8 cellular contexts compared by ENCODE assay signal in the genomic region with DNA sequence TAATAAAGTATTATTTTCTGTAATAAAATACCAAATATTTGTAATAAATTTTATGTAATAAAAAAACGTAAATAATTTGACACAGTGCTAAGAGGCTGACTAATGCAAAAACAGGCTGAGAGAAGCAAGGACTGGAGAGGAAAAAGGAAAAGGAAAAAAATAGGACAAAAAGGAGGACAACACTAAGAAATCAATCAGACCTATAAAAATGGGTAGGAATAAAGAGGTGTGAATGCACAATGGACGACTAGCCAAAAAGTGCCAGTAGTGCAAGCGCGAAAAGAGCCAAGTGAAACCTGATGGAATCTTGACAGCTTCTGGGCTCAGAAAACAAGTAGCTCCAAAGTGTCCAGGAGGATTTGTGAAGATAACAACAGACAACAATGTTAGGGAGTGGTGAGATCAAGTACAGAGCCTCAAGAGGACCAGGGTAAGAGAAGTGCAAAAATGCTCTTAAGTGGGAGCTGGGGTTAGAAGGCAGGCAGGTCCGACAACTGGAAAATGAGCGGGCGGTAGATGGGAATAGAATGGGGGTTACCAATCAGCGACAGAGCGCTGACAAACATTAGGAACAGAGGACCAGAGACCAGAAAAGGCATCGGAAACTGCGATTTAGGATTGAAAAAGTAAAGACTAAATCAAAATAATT. TPM values are rescaled to one million over a fixed set of nuclear protein-coding genes. Genes with fewer than 3 reads are reported as not detected.
DNase-seq lines count a peak whose midpoint lies in the region; ATAC-seq, FAIRE-seq and TF ChIP-seq lines count a peak whose summit lies in the region.

No MANE protein-coding gene starts in this region.

- DNase-seq in NCI-H345 (lab: John Stamatoyannopoulos, UW) (peak; percentile 38), NCI-H345 treated with DMSO at 0.1 percent for 48 hours (lab: John Stamatoyannopoulos, UW; ENCODE audit: unreplicated experiment) (no peak), left cardiac atrium (no peak), sigmoid colon (no peak), NCI-H1436 treated with DMSO at 0.1 percent for 48 hours (lab: John Stamatoyannopoulos, UW) (no peak), H54 (ENCODE audit: insufficient read length, low spot score) (no peak)

- peaks cover 45% of the 10 kb centered on the region for H3K79me2 ChIP-seq in SU-DHL-6 (ENCODE audit: insufficient read depth, low read length)

- no peak for TF ChIP-seq CTCF in SU-DHL-6 (IDR thresholded peaks at IDR 0.05; ENCODE audit: insufficient read depth, low read length, poor library complexity, severe bottlenecking)
- TF ChIP-seq CTCF in sigmoid colon (IDR thresholded peaks at IDR 0.05) = no peak

- 5 to 11% methylated on average over 11 of the region's 11 CpGs for WGBS in sigmoid colon, 2 donors

- no peaks in the 10 kb centered on the region for H3K9me2 ChIP-seq in SU-DHL-6 (replicated peaks; ENCODE audit: insufficient read depth, low read length)

- ATAC-seq in HG03108 (IDR thresholded peaks at IDR 0.05; ENCODE audit: unreplicated experiment) = peak; percentile 7
- peak; percentile 12 to 67 for ATAC-seq in left cardiac atrium

- H3K4me3 ChIP-seq in SU-DHL-6 (ENCODE audit: insufficient read depth, low read length, poor library complexity, severe bottlenecking) (peak overlapping the region; percentile 96), sigmoid colon (peak overlapping the region; percentile 91 to 97 (median 96))

- H3K9me3 ChIP-seq in SU-DHL-6 (ENCODE audit: insufficient read depth, low read length) (no peaks in the 10 kb centered on the region), sigmoid colon (no peaks in the 10 kb centered on the region)

- H3K4me2 ChIP-seq in SU-DHL-6 (ENCODE audit: low read depth, low read length, poor library complexity, severe bottlenecking) = peak overlapping the region; percentile 67

- H3F3A ChIP-seq in SU-DHL-6 (ENCODE audit: insufficient read depth) = peaks cover 5% of the 10 kb centered on the region; the same call in 1 of the 2 replicates

- peak overlapping the region; percentile 90 for H3K9ac ChIP-seq in SU-DHL-6 (ENCODE audit: low read length)

- H3K27me3 ChIP-seq in SU-DHL-6 (ENCODE audit: low read length) (no peaks in the 10 kb centered on the region), sigmoid colon (no peaks in the 10 kb centered on the region)

- peaks cover 3 to 42% (median 23%) of the 10 kb centered on the region in 4 donors for H3K4me1 ChIP-seq in sigmoid colon

- TF ChIP-seq POLR2A in sigmoid colon (IDR thresholded peaks at IDR 0.05) (no peak), H54 (IDR thresholded peaks at IDR 0.05; ENCODE audit: low read depth, low read length) (no peak)

- H2AFZ ChIP-seq in SU-DHL-6 (ENCODE audit: low read depth, low read length, severe bottlenecking) = peak overlapping the region; percentile 97

- H3K36me3 ChIP-seq in SU-DHL-6 (ENCODE audit: low read length) (no peaks in the 10 kb centered on the region), sigmoid colon (no peaks in the 10 kb centered on the region)

- H3K27ac ChIP-seq in SU-DHL-6 (ENCODE audit: low read depth, low read length) (no peak overlapping the region), sigmoid colon (peak overlapping the region; percentile 96 to 100 (median 100))

- no peak for TF ChIP-seq EP300 in sigmoid colon (IDR thresholded peaks at IDR 0.05)

- no peak for FAIRE-seq in H54 (lab: Jason Lieb, UNC)

- H4K20me1 ChIP-seq in SU-DHL-6 (ENCODE audit: low read depth, low read length) = peaks cover 17% of the 10 kb centered on the region; the same call in 1 of the 2 replicates

- intact Hi-C loops in left cardiac atrium (cut with DNase I) = loop anchor here in 1 of 2 donors (10.0 kb wide), 2 partner anchors 91 to 621 kb away; a partner anchor contains a TSS
- intact Hi-C loops in sigmoid colon (cut with DNase I) = loop anchor here (2.0 to 10.0 kb wide), 3 partner anchors 113 to 611 kb away; a partner anchor contains a TSS

RNA-seq across cellular contexts. Expression of a gene that starts 1.2 kb away (rescaled TPM):
- total RNA-seq in left cardiac atrium (10 to 100 TPM; 20.0 to 23.4 TPM), sigmoid colon (10 to 100 TPM; 43.1 to 64.8 (median 54.5) TPM)
- polyA plus RNA-seq in sigmoid colon = 1 to 10 TPM; 4.8 to 7.5 (median 4.9) TPM
